In genomic region chr17:72117748-72118587, GRCh38 we compare ENCODE assay signal across 9 cellular contexts. TPM values are rescaled to one million over a fixed set of nuclear protein-coding genes. Genes with fewer than 3 reads are reported as not detected.
A peak's percentile ranks its signal among the peaks of the same experiment; 100 is the strongest.
DNase-seq lines count a peak whose midpoint lies in the region; ATAC-seq, FAIRE-seq and TF ChIP-seq lines count a peak whose summit lies in the region.
"Had no signal": no experiment of that assay in that cellular context is flagged by ENCODE, and none has a peak within 500 bp of the region (broad histone marks: within the 10 kb centered on the region; RNA-seq: fewer than 3 reads in every experiment).

No MANE protein-coding gene starts in this region.

- H3K9ac ChIP-seq in stomach smooth muscle (ENCODE audit: low read length in 2 of 2), result no peak overlapping the region

- POLR2A ChIA-PET in activated CD4-positive, alpha-beta T cell treated with anti-CD3 and anti-CD28 coated beads, Interleukin-2, amount 10 ng/mL, durations not matched to agents 7 days and 5 days (lab: Charles Lee), result no interaction called here

- H3K27me3 ChIP-seq in right lobe of liver, result peaks cover 0 to 45% of the 10 kb centered on the region in 2 donors
- H3K27me3 ChIP-seq in stomach smooth muscle (ENCODE audit: control insufficient read depth in 1 of 2, insufficient read depth in 2 of 2, low read length in 2 of 2), result peaks cover 66 to 86% of the 10 kb centered on the region in 2 donors

- ATAC-seq in right lobe of liver (peak in 1 of 4 donors; percentile 4), GM19397 (IDR thresholded peaks at IDR 0.05; ENCODE audit: unreplicated experiment) (no peak)

- H3K9me3 Mint-ChIP-seq in activated CD4-positive, alpha-beta T cell treated with anti-CD3 and anti-CD28 coated beads, Interleukin-2, amount 10 ng/mL, durations not matched to agents 7 days and 5 days, result no peaks in the 10 kb centered on the region

- TF ChIP-seq CTCF in choroid plexus epithelial cell (conservative IDR thresholded peaks at IDR 0.05; ENCODE audit: low read depth, low read length), result no peak
- no peak for TF ChIP-seq CTCF in right lobe of liver (IDR thresholded peaks at IDR 0.05)

- CTCF ChIA-PET in activated CD4-positive, alpha-beta T cell treated with anti-CD3 and anti-CD28 coated beads, Interleukin-2, amount 10 ng/mL, durations not matched to agents 7 days and 5 days (lab: Charles Lee), result no interaction called here

- 4% methylated on average over 24 of the region's 56 CpGs for WGBS in right lobe of liver (ENCODE audit: insufficient coverage, low coverage, low lambda C conversion rate, missing lambda C conversion rate)

- no peak for FAIRE-seq in GM12891 (lab: Jason Lieb, UNC)

- H3K4me3 ChIP-seq in choroid plexus epithelial cell (ENCODE audit: low read depth, low read length) (peak overlapping the region; percentile 39), right lobe of liver (peak overlapping the region in 2 of 3 donors; percentile 25 to 37), stomach smooth muscle (ENCODE audit: low read length in 2 of 2) (peak overlapping the region; percentile 38 to 63)

- H3K36me3 Mint-ChIP-seq in activated CD4-positive, alpha-beta T cell treated with anti-CD3 and anti-CD28 coated beads, Interleukin-2, amount 10 ng/mL, durations not matched to agents 7 days and 5 days (ENCODE audit: low read depth), result peaks cover 3% of the 10 kb centered on the region

- H3K27ac ChIP-seq in right lobe of liver (no peak overlapping the region), stomach smooth muscle (ENCODE audit: low read length) (no peak overlapping the region)

- TF ChIP-seq POLR2A in right lobe of liver (IDR thresholded peaks at IDR 0.05) (no peak), GM12891 (IDR thresholded peaks at IDR 0.05; ENCODE audit: low read depth, low read length) (no peak)

- no peak overlapping the region for H3K4me3 Mint-ChIP-seq in activated CD4-positive, alpha-beta T cell treated with anti-CD3 and anti-CD28 coated beads, Interleukin-2, amount 10 ng/mL, durations not matched to agents 7 days and 5 days

- peaks cover 67% of the 10 kb centered on the region for H3K27me3 Mint-ChIP-seq in activated CD4-positive, alpha-beta T cell treated with anti-CD3 and anti-CD28 coated beads, Interleukin-2, amount 10 ng/mL, durations not matched to agents 7 days and 5 days

- intact Hi-C loops in right lobe of liver (cut with DNase I), result no loop called here

- H3K9me3 ChIP-seq in right lobe of liver (no peaks in the 10 kb centered on the region), stomach smooth muscle (ENCODE audit: control insufficient read depth in 2 of 2, low read length in 2 of 2) (no peaks in the 10 kb centered on the region)

- no peak for DNase-seq in activated CD4-positive, alpha-beta T cell treated with anti-CD3 and anti-CD28 coated beads, Interleukin-2, amount 10 ng/mL, durations not matched to agents 7 days and 5 days
- DNase-seq in activated CD4-positive, alpha-beta T cell treated with anti-CD3 and anti-CD28 coated beads for 1 hour, result no peak
- DNase-seq in choroid plexus epithelial cell (ENCODE audit: low read depth) (no peak), right lobe of liver (peak in 2 of 3 donors; percentile 30 to 60), dedifferentiated amniotic fluid mesenchymal stem cell (ENCODE audit: extremely low spot score) (no peak), GM12891 (ENCODE audit: insufficient read length, low spot score) (no peak)
- DNase-seq: NCI-H226 had no signal

- peak overlapping the region; percentile 46 for H3K27ac Mint-ChIP-seq in activated CD4-positive, alpha-beta T cell treated with anti-CD3 and anti-CD28 coated beads, Interleukin-2, amount 10 ng/mL, durations not matched to agents 7 days and 5 days

- peaks cover 3% of the 10 kb centered on the region for H3K4me1 Mint-ChIP-seq in activated CD4-positive, alpha-beta T cell treated with anti-CD3 and anti-CD28 coated beads, Interleukin-2, amount 10 ng/mL, durations not matched to agents 7 days and 5 days

- H3K36me3 ChIP-seq in right lobe of liver (no peaks in the 10 kb centered on the region), stomach smooth muscle (ENCODE audit: control insufficient read depth in 2 of 2, insufficient read depth in 2 of 2, low read length in 2 of 2) (no peaks in the 10 kb centered on the region)

- H3K4me1 ChIP-seq in right lobe of liver (peaks cover 0 to 32% (median 4%) of the 10 kb centered on the region in 4 donors), stomach smooth muscle (ENCODE audit: control insufficient read depth, insufficient read depth, low read length) (peaks cover 40% of the 10 kb centered on the region)

TF ChIP-seq in GM12891, 5 proteins besides CTCF, POLR2A, EP300 and RAD21:
- TF ChIP-seq POU2F2 (IDR thresholded peaks at IDR 0.05; ENCODE audit: low read depth, low read length) (no peak), PAX5 (IDR thresholded peaks at IDR 0.05; ENCODE audit: insufficient read depth, low read length, severe bottlenecking) (no peak), POLR2AphosphoS5 (IDR thresholded peaks at IDR 0.05; ENCODE audit: low read depth, low read length) (no peak), TAF1 (IDR thresholded peaks at IDR 0.05; ENCODE audit: low read depth, low read length) (no peak)

RNA-seq across cellular contexts. Expression of gene SOX9, which starts 2.9 kb away (rescaled TPM):
- not detected for total RNA-seq in activated CD4-positive, alpha-beta T cell treated with anti-CD3 and anti-CD28 coated beads, Interleukin-2, amount 10 ng/mL, durations not matched to agents 7 days and 5 days
- total RNA-seq in right lobe of liver, result 1 to 10 TPM; 1.2 to 5.9 (median 1.9) TPM
- 3.6 TPM for polyA plus RNA-seq in GM12891 (2012; ENCODE audit: low read depth, missing spikeins)

Comparison
In these comparisons a context has a peak if more than half of its experiments do, and no peak if none do; other contexts are left out.
1. DNase-seq: peak in right lobe of liver (2 of 3); none in activated CD4-positive, alpha-beta T cell treated with anti-CD3 and anti-CD28 coated beads, Interleukin-2, amount 10 ng/mL, durations not matched to agents 7 days and 5 days (single experiment), activated CD4-positive, alpha-beta T cell treated with anti-CD3 and anti-CD28 coated beads for 1 hour (single experiment), choroid plexus epithelial cell (single experiment), dedifferentiated amniotic fluid mesenchymal stem cell (single experiment) and GM12891 (single experiment).
2. Peak in every context shown above with its lines, with median percentiles within 50 percentile points of each other: H3K4me3 ChIP-seq.